ENCODE assay signal across 1 cellular context in the genomic region with DNA sequence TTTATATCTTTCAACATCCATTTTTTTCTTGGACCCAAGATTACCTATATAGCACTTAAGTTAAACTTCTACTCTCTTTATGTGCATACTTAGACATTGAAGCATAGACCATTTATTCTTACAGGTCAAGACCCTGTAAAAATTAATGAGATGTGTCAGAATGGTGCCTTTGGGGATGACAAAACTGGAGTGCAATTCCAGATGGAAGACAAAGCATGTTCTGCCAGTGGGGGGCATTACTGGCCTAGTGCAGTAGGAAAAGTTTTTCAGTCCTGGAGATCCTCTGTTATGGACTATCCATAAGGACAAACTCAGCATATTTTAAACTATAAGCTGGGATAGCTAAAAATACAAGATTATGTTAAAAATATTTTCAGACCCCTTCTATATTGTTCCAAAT.
A peak's percentile ranks its signal among the peaks of the same experiment; 100 is the strongest.
TF ChIP-seq lines count a peak whose summit lies in the region.

No MANE protein-coding gene starts in this region.

TF ChIP-seq in IMR-90, 13 proteins besides CTCF, POLR2A, EP300 and RAD21:
- TF ChIP-seq SMC3 (IDR thresholded peaks at IDR 0.05; ENCODE audit: low read depth, low read length) (peak; percentile 40; the same call in 1 of the 2 replicates), MAFK (IDR thresholded peaks at IDR 0.05; ENCODE audit: low read depth, low read length) (0 out of 2 replicates have a peak, but pooled peaks have one; percentile 40), CHD1 (IDR thresholded peaks at IDR 0.05; ENCODE audit: low read depth, low read length) (no peak), NFE2L2 (IDR thresholded peaks at IDR 0.05; ENCODE audit: low read depth, low read length) (no peak)
- TF ChIP-seq, protein P1, sequence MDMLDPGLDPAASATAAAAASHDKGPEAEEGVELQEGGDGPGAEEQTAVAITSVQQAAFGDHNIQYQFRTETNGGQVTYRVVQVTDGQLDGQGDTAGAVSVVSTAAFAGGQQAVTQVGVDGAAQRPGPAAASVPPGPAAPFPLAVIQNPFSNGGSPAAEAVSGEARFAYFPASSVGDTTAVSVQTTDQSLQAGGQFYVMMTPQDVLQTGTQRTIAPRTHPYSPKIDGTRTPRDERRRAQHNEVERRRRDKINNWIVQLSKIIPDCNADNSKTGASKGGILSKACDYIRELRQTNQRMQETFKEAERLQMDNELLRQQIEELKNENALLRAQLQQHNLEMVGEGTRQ (IDR thresholded peaks at IDR 0.05; ENCODE audit: low read depth, low read length), result no peak
